8 cellular contexts compared by ENCODE assay signal in genomic region chr13:110615322-110616102, GRCh38.
A peak's percentile ranks its signal among the peaks of the same experiment; 100 is the strongest.
DNase-seq lines count a peak whose midpoint lies in the region; ATAC-seq and TF ChIP-seq lines count a peak whose summit lies in the region.

NAXD (plus strand) TSS chr13:110615545; CDS start chr13:110615602, 57 bp downstream.

- peak within 1 kb of the TSS; percentile 83 for H3K27ac ChIP-seq in cingulate gyrus (ENCODE audit: low read depth, low read length)

- peak within 1 kb of the TSS; percentile 83 for H3K4me3 ChIP-seq in AG10803 (ENCODE audit: low read length)

- TF ChIP-seq CTCF in AG10803 (conservative IDR thresholded peaks at IDR 0.05; ENCODE audit: low read length), result no peak

- ATAC-seq in GM19035 (IDR thresholded peaks at IDR 0.05; ENCODE audit: unreplicated experiment) (peak; percentile 71), HG03354 (IDR thresholded peaks at IDR 0.05; ENCODE audit: poor library complexity, severe bottlenecking, unreplicated experiment) (peak; percentile 88)

- peak; percentile 97 for DNase-seq in AG10803 (ENCODE audit: low read depth)
- peak; percentile 30 for DNase-seq in NCI-H446 treated with DMSO at 0.1 percent for 48 hours (lab: John Stamatoyannopoulos, UW)
- DNase-seq in activated CD4-positive, alpha-beta T cell treated with anti-CD3 and anti-CD28 coated beads for 4 hours, result peak; percentile 64 to 74
- peak; percentile 86 for DNase-seq in kidney glomerular epithelial cell (lab: John Stamatoyannopoulos, UW)
- DNase-seq in stimulated activated CD4-positive, alpha-beta T cell treated with anti-CD3 and anti-CD28 coated beads, Interleukin-1b, Interleukin-23, amount 100 ng/mL, for 1 hour (ENCODE audit: low read depth in 2 of 2), result peak; percentile 30 to 62

Comparison
In these comparisons a context has a peak if more than half of its experiments do, and no peak if none do; other contexts are left out.
1. Peak in every context shown above with its lines: DNase-seq, ATAC-seq, H3K4me3 ChIP-seq and H3K27ac ChIP-seq.
2. DNase-seq: peak in every context shown above with its lines; median percentile 97 in AG10803; 86 in kidney glomerular epithelial cell; 69 in activated CD4-positive, alpha-beta T cell treated with anti-CD3 and anti-CD28 coated beads for 4 hours; 46 in stimulated activated CD4-positive, alpha-beta T cell treated with anti-CD3 and anti-CD28 coated beads, Interleukin-1b, Interleukin-23, amount 100 ng/mL, for 1 hour; 30 in NCI-H446 treated with DMSO at 0.1 percent for 48 hours.